Comparison of ENCODE assay signal across 27 cellular contexts in genomic region chr11:80542704-80543103, GRCh38.
"Had no signal": no experiment of that assay in that cellular context is flagged by ENCODE, and none has a peak within 500 bp of the region (broad histone marks: within the 10 kb centered on the region; RNA-seq: fewer than 3 reads in every experiment).

No MANE protein-coding gene starts in this region.

- H3K27me3 ChIP-seq: colonic mucosa, esophagus muscularis mucosa, esophagus squamous epithelium, gastrocnemius medialis, gastroesophageal sphincter, heart left ventricle, heart right ventricle had no signal

- H3K27ac ChIP-seq: colonic mucosa, coronary artery, dorsolateral prefrontal cortex, epithelial cell of prostate, esophagus muscularis mucosa, esophagus squamous epithelium, foreskin keratinocyte, gastrocnemius medialis, gastroesophageal sphincter, heart left ventricle, heart right ventricle had no signal

- DNase-seq: colonic mucosa; cortex of kidney; dermis blood vessel endothelial cell; dorsolateral prefrontal cortex; effector CD4-positive, alpha-beta T cell; effector CD8-positive, alpha-beta T cell; effector memory CD4-positive, alpha-beta T cell; effector memory CD8-positive, alpha-beta T cell; endodermal cell; erythroblast; esophagus squamous epithelium; foreskin fibroblast; foreskin keratinocyte; gastrocnemius medialis; glutamatergic neuron; head of caudate nucleus; heart left ventricle; heart right ventricle had no signal

- ATAC-seq: effector memory CD8-positive, alpha-beta T cell; esophagus mucosa; foreskin keratinocyte; gastrocnemius medialis; gastroesophageal sphincter; heart left ventricle; heart right ventricle had no signal

- H3K4me1 ChIP-seq: colonic mucosa, esophagus muscularis mucosa, esophagus squamous epithelium, foreskin keratinocyte, gastrocnemius medialis, gastroesophageal sphincter, heart left ventricle, heart right ventricle had no signal

- FAIRE-seq: colon, endometrium, endothelial cell of umbilical vein, frontal cortex had no signal

- H3K9me3 ChIP-seq: colonic mucosa, esophagus muscularis mucosa, esophagus squamous epithelium, gastrocnemius medialis, gastroesophageal sphincter had no signal

- H3K36me3 ChIP-seq: colonic mucosa, esophagus muscularis mucosa, esophagus squamous epithelium, gastrocnemius medialis, gastroesophageal sphincter, heart left ventricle, heart right ventricle had no signal

- H3K4me3 ChIP-seq: colonic mucosa, coronary artery, dorsolateral prefrontal cortex, esophagus muscularis mucosa, esophagus squamous epithelium, gastrocnemius medialis, gastroesophageal sphincter, heart left ventricle, heart right ventricle had no signal
